In the genomic region with DNA sequence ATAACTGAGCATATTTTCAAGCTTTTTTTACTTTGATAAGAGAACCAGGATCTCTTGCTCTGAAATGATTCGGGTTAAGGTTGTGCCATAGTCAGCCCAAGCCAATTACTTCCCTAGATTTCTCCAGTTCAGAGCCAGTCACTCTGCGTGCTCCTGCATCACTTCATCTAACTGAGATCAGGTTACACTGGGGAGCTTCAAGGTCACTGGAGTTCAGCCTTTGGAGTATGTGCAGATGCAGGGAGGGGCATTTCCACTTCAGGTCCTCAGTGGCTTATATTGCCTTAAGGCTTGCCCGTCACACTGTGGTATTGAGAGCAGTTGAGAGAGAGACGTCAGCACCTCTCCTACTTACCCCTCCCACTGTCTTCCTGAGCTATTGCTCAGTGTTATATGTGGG, we compare ENCODE assay signal across 21 cellular contexts.
DNase-seq lines count a peak whose midpoint lies in the region; ATAC-seq, FAIRE-seq and TF ChIP-seq lines count a peak whose summit lies in the region.
"Had no signal": no experiment of that assay in that cellular context is flagged by ENCODE, and none has a peak within 500 bp of the region (broad histone marks: within the 10 kb centered on the region; RNA-seq: fewer than 3 reads in every experiment).

No MANE protein-coding gene starts in this region.

- POLR2A ChIA-PET in activated CD4-positive, alpha-beta memory T cell treated with anti-CD3 and anti-CD28 coated beads for 36 hours (lab: Charles Lee), result no interaction called here

- peaks cover 2% of the 10 kb centered on the region for H3K36me3 Mint-ChIP-seq in activated CD4-positive, alpha-beta memory T cell treated with anti-CD3 and anti-CD28 coated beads for 36 hours

- no peaks in the 10 kb centered on the region for H3K4me1 Mint-ChIP-seq in activated CD4-positive, alpha-beta memory T cell treated with anti-CD3 and anti-CD28 coated beads for 36 hours (ENCODE audit: low read depth)
- H3K4me1 Mint-ChIP-seq: activated CD4-positive, alpha-beta T cell treated with anti-CD3 and anti-CD28 coated beads, Interleukin-2, amount 10 ng/mL, durations not matched to agents 7 days and 5 days had no signal

- intact Hi-C loops in activated CD4-positive, alpha-beta memory T cell treated with anti-CD3 and anti-CD28 coated beads for 36 hours (cut with micrococcal nuclease), result no loop called here

- TF ChIP-seq CTCF in bronchial epithelial cell (IDR thresholded peaks at IDR 0.05; ENCODE audit: insufficient read depth, low read length, severe bottlenecking), result no peak

- no peak overlapping the region for H3K4me3 ChIP-seq in bronchial epithelial cell (ENCODE audit: low read depth, low read length)
- H3K4me3 ChIP-seq: GM23248, prostate gland, SK-N-MC, tibial artery had no signal

- no peak overlapping the region for H3K27ac Mint-ChIP-seq in activated CD4-positive, alpha-beta memory T cell treated with anti-CD3 and anti-CD28 coated beads for 36 hours
- H3K27ac Mint-ChIP-seq: activated CD4-positive, alpha-beta T cell treated with anti-CD3 and anti-CD28 coated beads, Interleukin-2, amount 10 ng/mL, durations not matched to agents 7 days and 5 days; activated T-cell treated with anti-CD3 and anti-CD28 coated beads, Interleukin-2, amount 50 U/mL, for 24 hours; brain; dendritic cell treated with granulocyte-macrophage colony-stimulating factor and Interleukin-4, amounts not matched to agents 40 ng/mL and 50 ng/mL, for 4 days; natural killer cell treated with Interleukin-12 subunit alpha and Interleukin-12 subunit beta and Interleukin-15 and Interleukin-18, amount 100 ng/mL, for 72 hours had no signal

- FAIRE-seq in bronchial epithelial cell (lab: Jason Lieb, UNC), result no peak

- CTCF ChIA-PET in activated CD4-positive, alpha-beta memory T cell treated with anti-CD3 and anti-CD28 coated beads for 36 hours (lab: Charles Lee), result no interaction called here

- no peaks in the 10 kb centered on the region for H3K36me3 ChIP-seq in bronchial epithelial cell (ENCODE audit: control insufficient read depth, insufficient read depth, low read length)
- H3K36me3 ChIP-seq: prostate gland, tibial artery had no signal

- H3K27me3 ChIP-seq in bronchial epithelial cell (ENCODE audit: control insufficient read depth, insufficient read depth, low read length), result no peaks in the 10 kb centered on the region
- H3K27me3 ChIP-seq: tibial artery had no signal

- peaks cover 9% of the 10 kb centered on the region for H3K27me3 Mint-ChIP-seq in activated CD4-positive, alpha-beta memory T cell treated with anti-CD3 and anti-CD28 coated beads for 36 hours
- H3K27me3 Mint-ChIP-seq: activated CD4-positive, alpha-beta T cell treated with anti-CD3 and anti-CD28 coated beads, Interleukin-2, amount 10 ng/mL, durations not matched to agents 7 days and 5 days; activated T-cell treated with anti-CD3 and anti-CD28 coated beads, Interleukin-2, amount 50 U/mL, for 24 hours; brain; dendritic cell treated with granulocyte-macrophage colony-stimulating factor and Interleukin-4, amounts not matched to agents 40 ng/mL and 50 ng/mL, for 4 days had no signal

- H3K4me3 Mint-ChIP-seq in activated CD4-positive, alpha-beta memory T cell treated with anti-CD3 and anti-CD28 coated beads for 36 hours, result no peak overlapping the region
- H3K4me3 Mint-ChIP-seq: activated CD4-positive, alpha-beta T cell treated with anti-CD3 and anti-CD28 coated beads, Interleukin-2, amount 10 ng/mL, durations not matched to agents 7 days and 5 days; activated T-cell treated with anti-CD3 and anti-CD28 coated beads, Interleukin-2, amount 50 U/mL, for 24 hours; brain; dendritic cell treated with granulocyte-macrophage colony-stimulating factor and Interleukin-4, amounts not matched to agents 40 ng/mL and 50 ng/mL, for 4 days; natural killer cell treated with Interleukin-12 subunit alpha and Interleukin-12 subunit beta and Interleukin-15 and Interleukin-18, amount 100 ng/mL, for 72 hours had no signal

- ATAC-seq in HG02763 (IDR thresholded peaks at IDR 0.05; ENCODE audit: unreplicated experiment), result no peak
- ATAC-seq: natural killer cell treated with Interleukin-12 subunit alpha and Interleukin-12 subunit beta and Interleukin-15 and Interleukin-18, amount 100 ng/mL, for 72 hours had no signal

- DNase-seq in DMS79 treated with DMSO at 0.1 percent for 48 hours (lab: John Stamatoyannopoulos, UW) (peak; percentile 56), DMS79 (lab: John Stamatoyannopoulos, UW) (no peak), NCI-H2107 treated with DMSO at 0.1 percent for 48 hours (lab: John Stamatoyannopoulos, UW; ENCODE audit: unreplicated experiment) (peak; percentile 13), bronchial epithelial cell (ENCODE audit: low read depth) (peak; percentile 22), renal cortical epithelial cell (ENCODE audit: low read depth) (peak; percentile 10)
- no peak for DNase-seq in activated CD4-positive, alpha-beta memory T cell treated with anti-CD3 and anti-CD28 coated beads for 36 hours
- no peak for DNase-seq in activated naive CD4-positive, alpha-beta T cell treated with Interleukin-2 at 50 U/mL for 16 hours
- DNase-seq: activated CD4-positive, alpha-beta T cell treated with anti-CD3 and anti-CD28 coated beads, Interleukin-2, amount 10 ng/mL, durations not matched to agents 7 days and 5 days; activated naive CD4-positive, alpha-beta T cell treated with anti-CD3 and anti-CD28 coated beads, Interleukin-2, amount 50 U/mL, for 16 hours; activated T-cell treated with anti-CD3 and anti-CD28 coated beads, Interleukin-2, amount 50 U/mL, for 24 hours; Calu3; GM23248; NCI-H446 treated with DMSO at 0.1 percent for 48 hours; stimulated activated CD4-positive, alpha-beta T cell treated with anti-CD3 and anti-CD28 coated beads, Interleukin-12 subunit alpha, Interleukin-12 subunit beta, amount 100 ng/mL, for 4 hours; tibial artery had no signal

- peaks cover 6% of the 10 kb centered on the region for H3K9me3 Mint-ChIP-seq in activated CD4-positive, alpha-beta memory T cell treated with anti-CD3 and anti-CD28 coated beads for 36 hours
- H3K9me3 Mint-ChIP-seq: activated CD4-positive, alpha-beta T cell treated with anti-CD3 and anti-CD28 coated beads, Interleukin-2, amount 10 ng/mL, durations not matched to agents 7 days and 5 days; activated T-cell treated with anti-CD3 and anti-CD28 coated beads, Interleukin-2, amount 50 U/mL, for 24 hours had no signal

Comparison
In these comparisons a context has a peak if more than half of its experiments do, and no peak if none do; other contexts are left out.
1. DNase-seq: peak in DMS79 treated with DMSO at 0.1 percent for 48 hours (single experiment), NCI-H2107 treated with DMSO at 0.1 percent for 48 hours (single experiment), bronchial epithelial cell (single experiment) and renal cortical epithelial cell (single experiment); none in DMS79 (single experiment), activated CD4-positive, alpha-beta memory T cell treated with anti-CD3 and anti-CD28 coated beads for 36 hours (single experiment) and activated naive CD4-positive, alpha-beta T cell treated with Interleukin-2 at 50 U/mL for 16 hours (single experiment).